ENCODE assay signal across 1 cellular context in the genomic region with DNA sequence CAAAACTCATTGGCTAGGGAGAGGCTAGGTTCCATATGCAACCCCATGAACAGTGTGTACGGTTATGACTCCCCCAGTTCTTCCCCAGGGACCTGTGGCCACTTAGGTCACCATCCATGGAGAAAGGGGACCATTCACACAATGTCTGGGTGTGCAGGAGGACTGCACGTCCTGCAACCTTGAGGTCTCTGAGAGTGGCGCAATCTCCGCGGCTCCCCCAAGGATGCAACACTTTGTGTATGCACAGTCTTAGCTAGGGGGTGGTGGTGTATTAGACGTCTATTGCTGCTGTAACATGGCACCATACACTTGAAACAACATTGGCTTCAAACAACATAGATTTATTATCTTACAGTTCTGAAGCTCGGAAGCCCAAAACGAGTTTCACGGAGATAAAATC.
A peak's percentile ranks its signal among the peaks of the same experiment; 100 is the strongest.
TF ChIP-seq lines count a peak whose summit lies in the region.

No MANE protein-coding gene starts in this region.

TF ChIP-seq in HepG2, 621 proteins besides CTCF, POLR2A, EP300 and RAD21 (continued from another document):
- TF ChIP-seq, protein P1, sequence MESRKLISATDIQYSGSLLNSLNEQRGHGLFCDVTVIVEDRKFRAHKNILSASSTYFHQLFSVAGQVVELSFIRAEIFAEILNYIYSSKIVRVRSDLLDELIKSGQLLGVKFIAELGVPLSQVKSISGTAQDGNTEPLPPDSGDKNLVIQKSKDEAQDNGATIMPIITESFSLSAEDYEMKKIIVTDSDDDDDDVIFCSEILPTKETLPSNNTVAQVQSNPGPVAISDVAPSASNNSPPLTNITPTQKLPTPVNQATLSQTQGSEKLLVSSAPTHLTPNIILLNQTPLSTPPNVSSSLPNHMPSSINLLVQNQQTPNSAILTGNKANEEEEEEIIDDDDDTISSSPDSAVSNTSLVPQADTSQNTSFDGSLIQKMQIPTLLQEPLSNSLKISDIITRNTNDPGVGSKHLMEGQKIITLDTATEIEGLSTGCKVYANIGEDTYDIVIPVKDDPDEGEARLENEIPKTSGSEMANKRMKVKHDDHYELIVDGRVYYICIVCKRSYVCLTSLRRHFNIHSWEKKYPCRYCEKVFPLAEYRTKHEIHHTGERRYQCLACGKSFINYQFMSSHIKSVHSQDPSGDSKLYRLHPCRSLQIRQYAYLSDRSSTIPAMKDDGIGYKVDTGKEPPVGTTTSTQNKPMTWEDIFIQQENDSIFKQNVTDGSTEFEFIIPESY (CRISPR knock-in tag; IDR thresholded peaks at IDR 0.05): peak; percentile 59; the same call in 1 of the 2 replicates
- TF ChIP-seq DPF2 (CRISPR knock-in tag; IDR thresholded peaks at IDR 0.05; ENCODE audit: borderline replicate concordance, low read depth) (no peak), ZNF790 (CRISPR knock-in tag; IDR thresholded peaks at IDR 0.05; ENCODE audit: borderline replicate concordance) (no peak), FOXJ3 (CRISPR knock-in tag; IDR thresholded peaks at IDR 0.05; ENCODE audit: borderline replicate concordance) (no peak), ZNF121 (CRISPR knock-in tag; IDR thresholded peaks at IDR 0.05) (no peak), CEBPG (CRISPR knock-in tag; IDR thresholded peaks at IDR 0.05) (peak; percentile 37; the same call in 1 of the 2 replicates), ZNF12 (CRISPR knock-in tag; IDR thresholded peaks at IDR 0.05) (0 out of 2 replicates have a peak, but pooled peaks have one; percentile 73), SMAD9 (CRISPR knock-in tag; IDR thresholded peaks at IDR 0.05) (no peak)
- TF ChIP-seq, protein P2, sequence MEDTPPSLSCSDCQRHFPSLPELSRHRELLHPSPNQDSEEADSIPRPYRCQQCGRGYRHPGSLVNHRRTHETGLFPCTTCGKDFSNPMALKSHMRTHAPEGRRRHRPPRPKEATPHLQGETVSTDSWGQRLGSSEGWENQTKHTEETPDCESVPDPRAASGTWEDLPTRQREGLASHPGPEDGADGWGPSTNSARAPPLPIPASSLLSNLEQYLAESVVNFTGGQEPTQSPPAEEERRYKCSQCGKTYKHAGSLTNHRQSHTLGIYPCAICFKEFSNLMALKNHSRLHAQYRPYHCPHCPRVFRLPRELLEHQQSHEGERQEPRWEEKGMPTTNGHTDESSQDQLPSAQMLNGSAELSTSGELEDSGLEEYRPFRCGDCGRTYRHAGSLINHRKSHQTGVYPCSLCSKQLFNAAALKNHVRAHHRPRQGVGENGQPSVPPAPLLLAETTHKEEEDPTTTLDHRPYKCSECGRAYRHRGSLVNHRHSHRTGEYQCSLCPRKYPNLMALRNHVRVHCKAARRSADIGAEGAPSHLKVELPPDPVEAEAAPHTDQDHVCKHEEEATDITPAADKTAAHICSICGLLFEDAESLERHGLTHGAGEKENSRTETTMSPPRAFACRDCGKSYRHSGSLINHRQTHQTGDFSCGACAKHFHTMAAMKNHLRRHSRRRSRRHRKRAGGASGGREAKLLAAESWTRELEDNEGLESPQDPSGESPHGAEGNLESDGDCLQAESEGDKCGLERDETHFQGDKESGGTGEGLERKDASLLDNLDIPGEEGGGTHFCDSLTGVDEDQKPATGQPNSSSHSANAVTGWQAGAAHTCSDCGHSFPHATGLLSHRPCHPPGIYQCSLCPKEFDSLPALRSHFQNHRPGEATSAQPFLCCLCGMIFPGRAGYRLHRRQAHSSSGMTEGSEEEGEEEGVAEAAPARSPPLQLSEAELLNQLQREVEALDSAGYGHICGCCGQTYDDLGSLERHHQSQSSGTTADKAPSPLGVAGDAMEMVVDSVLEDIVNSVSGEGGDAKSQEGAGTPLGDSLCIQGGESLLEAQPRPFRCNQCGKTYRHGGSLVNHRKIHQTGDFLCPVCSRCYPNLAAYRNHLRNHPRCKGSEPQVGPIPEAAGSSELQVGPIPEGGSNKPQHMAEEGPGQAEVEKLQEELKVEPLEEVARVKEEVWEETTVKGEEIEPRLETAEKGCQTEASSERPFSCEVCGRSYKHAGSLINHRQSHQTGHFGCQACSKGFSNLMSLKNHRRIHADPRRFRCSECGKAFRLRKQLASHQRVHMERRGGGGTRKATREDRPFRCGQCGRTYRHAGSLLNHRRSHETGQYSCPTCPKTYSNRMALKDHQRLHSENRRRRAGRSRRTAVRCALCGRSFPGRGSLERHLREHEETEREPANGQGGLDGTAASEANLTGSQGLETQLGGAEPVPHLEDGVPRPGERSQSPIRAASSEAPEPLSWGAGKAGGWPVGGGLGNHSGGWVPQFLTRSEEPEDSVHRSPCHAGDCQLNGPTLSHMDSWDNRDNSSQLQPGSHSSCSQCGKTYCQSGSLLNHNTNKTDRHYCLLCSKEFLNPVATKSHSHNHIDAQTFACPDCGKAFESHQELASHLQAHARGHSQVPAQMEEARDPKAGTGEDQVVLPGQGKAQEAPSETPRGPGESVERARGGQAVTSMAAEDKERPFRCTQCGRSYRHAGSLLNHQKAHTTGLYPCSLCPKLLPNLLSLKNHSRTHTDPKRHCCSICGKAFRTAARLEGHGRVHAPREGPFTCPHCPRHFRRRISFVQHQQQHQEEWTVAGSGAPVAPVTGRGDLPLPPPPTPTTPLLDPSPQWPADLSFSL (CRISPR knock-in tag; IDR thresholded peaks at IDR 0.05): no peak
